Comparison of ENCODE assay signal across 11 cellular contexts in the genomic region with DNA sequence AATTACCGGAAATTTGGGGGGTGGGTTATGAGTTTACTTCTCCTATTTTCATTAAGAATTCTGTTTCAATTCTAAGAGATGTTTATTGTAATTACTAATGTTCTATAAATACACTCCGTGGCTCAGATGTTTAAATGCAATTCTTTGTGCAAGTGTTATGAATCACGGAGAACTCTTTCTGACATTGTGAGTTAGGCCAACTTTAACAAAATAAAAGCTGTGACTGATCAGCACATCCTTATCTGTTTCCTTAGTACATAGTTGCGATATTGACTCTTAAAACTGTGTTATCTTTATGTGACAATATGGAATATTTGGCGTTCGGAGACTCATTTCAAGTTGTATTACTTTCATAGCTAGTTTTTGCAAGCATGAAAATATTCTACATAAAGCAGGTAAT. TPM values are rescaled to one million over a fixed set of nuclear protein-coding genes. Genes with fewer than 3 reads are reported as not detected.
DNase-seq lines count a peak whose midpoint lies in the region; ATAC-seq and TF ChIP-seq lines count a peak whose summit lies in the region.
"Had no signal": no experiment of that assay in that cellular context is flagged by ENCODE, and none has a peak within 500 bp of the region (broad histone marks: within the 10 kb centered on the region; RNA-seq: fewer than 3 reads in every experiment).

No MANE protein-coding gene starts in this region.

- intact Hi-C loops in activated CD4-positive, alpha-beta T cell treated with anti-CD3 and anti-CD28 coated beads for 36 hours (cut with DNase I, micrococcal nuclease), result no loop called here

- peak overlapping the region; percentile 43 for H3K4me3 ChIP-seq in HEK293 (ENCODE audit: low read depth, low read length)
- H3K4me3 ChIP-seq in iPS-11a (ENCODE audit: low read depth, low read length), result peak overlapping the region; percentile 45
- H3K4me3 ChIP-seq: colonic mucosa had no signal

- DNase-seq in astrocyte of the hippocampus (ENCODE audit: low read depth, low spot score) (peak; percentile 8), progenitor cell of endocrine pancreas (ENCODE audit: low spot score, unreplicated experiment) (no peak)
- DNase-seq in activated CD4-positive, alpha-beta T cell treated with anti-CD3 and anti-CD28 coated beads for 36 hours, result no peak
- no peak for DNase-seq in activated CD4-positive, alpha-beta T cell treated with anti-CD3 and anti-CD28 coated beads for 4 hours
- no peak for DNase-seq in natural killer cell treated with Interleukin-12 subunit alpha and Interleukin-12 subunit beta and Interleukin-15 and Interleukin-18, amount 100 ng/mL, for 72 hours (ENCODE audit: low spot score)
- DNase-seq: colonic mucosa, NCI-H1105 had no signal

- H3K36me3 Mint-ChIP-seq in progenitor cell of endocrine pancreas (ENCODE audit: insufficient read depth), result no peaks in the 10 kb centered on the region
- no peaks in the 10 kb centered on the region for H3K36me3 Mint-ChIP-seq in activated CD4-positive, alpha-beta T cell treated with anti-CD3 and anti-CD28 coated beads for 36 hours (ENCODE audit: low read depth)
- H3K36me3 Mint-ChIP-seq in natural killer cell treated with Interleukin-12 subunit alpha and Interleukin-12 subunit beta and Interleukin-15 and Interleukin-18, amount 100 ng/mL, for 72 hours, result no peaks in the 10 kb centered on the region
- H3K36me3 Mint-ChIP-seq: CD14-positive monocyte had no signal

- peak overlapping the region; percentile 75 for H3K4me3 Mint-ChIP-seq in progenitor cell of endocrine pancreas (ENCODE audit: low read depth)
- H3K4me3 Mint-ChIP-seq in activated CD4-positive, alpha-beta T cell treated with anti-CD3 and anti-CD28 coated beads for 36 hours, result no peak overlapping the region
- no peak overlapping the region for H3K4me3 Mint-ChIP-seq in natural killer cell treated with Interleukin-12 subunit alpha and Interleukin-12 subunit beta and Interleukin-15 and Interleukin-18, amount 100 ng/mL, for 72 hours
- H3K4me3 Mint-ChIP-seq: CD14-positive monocyte had no signal

- TF ChIP-seq CTCF in HEK293 (tag by site-specific recombination; IDR thresholded peaks at IDR 0.05) (no peak), progenitor cell of endocrine pancreas (IDR thresholded peaks at IDR 0.05; ENCODE audit: unreplicated experiment) (no peak)

- CTCF ChIA-PET in HEK293 (lab: Yijun Ruan, JAX), result interaction anchor here (1.1 kb wide), 1 partner anchor 64 kb away, joined by 4 read pairs; no protein-coding TSS in a partner anchor
- CTCF ChIA-PET in activated CD4-positive, alpha-beta T cell treated with anti-CD3 and anti-CD28 coated beads for 36 hours (lab: Charles Lee), result no interaction called here

- H3K27me3 Mint-ChIP-seq in progenitor cell of endocrine pancreas, result peaks cover 4% of the 10 kb centered on the region
- no peaks in the 10 kb centered on the region for H3K27me3 Mint-ChIP-seq in activated CD4-positive, alpha-beta T cell treated with anti-CD3 and anti-CD28 coated beads for 36 hours
- H3K27me3 Mint-ChIP-seq in natural killer cell treated with Interleukin-12 subunit alpha and Interleukin-12 subunit beta and Interleukin-15 and Interleukin-18, amount 100 ng/mL, for 72 hours, result no peaks in the 10 kb centered on the region

- H3K27ac ChIP-seq in HEK293 (ENCODE audit: extremely low read depth, low read depth, low read length), result no peak overlapping the region
- H3K27ac ChIP-seq: colonic mucosa had no signal

- no peaks in the 10 kb centered on the region for H3K9me3 Mint-ChIP-seq in progenitor cell of endocrine pancreas (ENCODE audit: low read depth)
- H3K9me3 Mint-ChIP-seq in activated CD4-positive, alpha-beta T cell treated with anti-CD3 and anti-CD28 coated beads for 36 hours (ENCODE audit: low read depth), result no peaks in the 10 kb centered on the region
- H3K9me3 Mint-ChIP-seq in natural killer cell treated with Interleukin-12 subunit alpha and Interleukin-12 subunit beta and Interleukin-15 and Interleukin-18, amount 100 ng/mL, for 72 hours, result no peaks in the 10 kb centered on the region
- H3K9me3 Mint-ChIP-seq: CD14-positive monocyte had no signal

- POLR2A ChIA-PET in HEK293 (lab: Yijun Ruan, JAX), result no interaction called here
- POLR2A ChIA-PET in activated CD4-positive, alpha-beta T cell treated with anti-CD3 and anti-CD28 coated beads for 36 hours (lab: Charles Lee), result no interaction called here

- H3K36me3 ChIP-seq in HEK293 (ENCODE audit: control insufficient read depth in 2 of 2, insufficient read depth in 1 of 2, low read length in 2 of 2), result no peaks in the 10 kb centered on the region
- H3K36me3 ChIP-seq: colonic mucosa had no signal

- no peak for ATAC-seq in activated CD4-positive, alpha-beta T cell treated with anti-CD3 and anti-CD28 coated beads for 36 hours
- ATAC-seq in GM18502 (IDR thresholded peaks at IDR 0.05; ENCODE audit: poor library complexity, unreplicated experiment), result no peak
- ATAC-seq in natural killer cell treated with Interleukin-12 subunit alpha and Interleukin-12 subunit beta and Interleukin-15 and Interleukin-18, amount 100 ng/mL, for 72 hours, result no peak

- H3K27ac Mint-ChIP-seq in progenitor cell of endocrine pancreas, result no peak overlapping the region
- no peak overlapping the region for H3K27ac Mint-ChIP-seq in activated CD4-positive, alpha-beta T cell treated with anti-CD3 and anti-CD28 coated beads for 36 hours
- no peak overlapping the region for H3K27ac Mint-ChIP-seq in natural killer cell treated with Interleukin-12 subunit alpha and Interleukin-12 subunit beta and Interleukin-15 and Interleukin-18, amount 100 ng/mL, for 72 hours
- H3K27ac Mint-ChIP-seq: CD14-positive monocyte had no signal

- H3K4me1 Mint-ChIP-seq in progenitor cell of endocrine pancreas (ENCODE audit: low read depth), result peaks cover 16% of the 10 kb centered on the region
- H3K4me1 Mint-ChIP-seq in activated CD4-positive, alpha-beta T cell treated with anti-CD3 and anti-CD28 coated beads for 36 hours, result no peaks in the 10 kb centered on the region
- no peaks in the 10 kb centered on the region for H3K4me1 Mint-ChIP-seq in natural killer cell treated with Interleukin-12 subunit alpha and Interleukin-12 subunit beta and Interleukin-15 and Interleukin-18, amount 100 ng/mL, for 72 hours (ENCODE audit: low read depth in 2 of 2)
- H3K4me1 Mint-ChIP-seq: CD14-positive monocyte had no signal

- H3K4me1 ChIP-seq in HEK293 (ENCODE audit: control insufficient read depth, insufficient read depth, low read length), result no peaks in the 10 kb centered on the region
- H3K4me1 ChIP-seq: colonic mucosa had no signal

- H3K9me3 ChIP-seq in HEK293 (ENCODE audit: control insufficient read depth, insufficient read depth, low read depth, low read length), result no peaks in the 10 kb centered on the region
- H3K9me3 ChIP-seq: colonic mucosa had no signal

TF ChIP-seq in HEK293, 187 proteins besides CTCF, POLR2A, EP300 and RAD21 (continues in another document):
- TF ChIP-seq, protein P1, sequence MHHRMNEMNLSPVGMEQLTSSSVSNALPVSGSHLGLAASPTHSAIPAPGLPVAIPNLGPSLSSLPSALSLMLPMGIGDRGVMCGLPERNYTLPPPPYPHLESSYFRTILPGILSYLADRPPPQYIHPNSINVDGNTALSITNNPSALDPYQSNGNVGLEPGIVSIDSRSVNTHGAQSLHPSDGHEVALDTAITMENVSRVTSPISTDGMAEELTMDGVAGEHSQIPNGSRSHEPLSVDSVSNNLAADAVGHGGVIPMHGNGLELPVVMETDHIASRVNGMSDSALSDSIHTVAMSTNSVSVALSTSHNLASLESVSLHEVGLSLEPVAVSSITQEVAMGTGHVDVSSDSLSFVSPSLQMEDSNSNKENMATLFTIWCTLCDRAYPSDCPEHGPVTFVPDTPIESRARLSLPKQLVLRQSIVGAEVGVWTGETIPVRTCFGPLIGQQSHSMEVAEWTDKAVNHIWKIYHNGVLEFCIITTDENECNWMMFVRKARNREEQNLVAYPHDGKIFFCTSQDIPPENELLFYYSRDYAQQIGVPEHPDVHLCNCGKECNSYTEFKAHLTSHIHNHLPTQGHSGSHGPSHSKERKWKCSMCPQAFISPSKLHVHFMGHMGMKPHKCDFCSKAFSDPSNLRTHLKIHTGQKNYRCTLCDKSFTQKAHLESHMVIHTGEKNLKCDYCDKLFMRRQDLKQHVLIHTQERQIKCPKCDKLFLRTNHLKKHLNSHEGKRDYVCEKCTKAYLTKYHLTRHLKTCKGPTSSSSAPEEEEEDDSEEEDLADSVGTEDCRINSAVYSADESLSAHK (tag by site-specific recombination; IDR thresholded peaks at IDR 0.05), result no peak
- no peak for TF ChIP-seq KLF7 (tag by site-specific recombination; IDR thresholded peaks at IDR 0.05; ENCODE audit: borderline replicate concordance)
- no peak for TF ChIP-seq ZNF621 (tag by site-specific recombination; IDR thresholded peaks at IDR 0.05)
- TF ChIP-seq HOXA7 (CRISPR knock-in tag; IDR thresholded peaks at IDR 0.05; ENCODE audit: borderline replicate concordance), result no peak
- no peak for TF ChIP-seq ZNF514 (tag by site-specific recombination; IDR thresholded peaks at IDR 0.05)
- no peak for TF ChIP-seq ZNF248 (tag by site-specific recombination; IDR thresholded peaks at IDR 0.05)
- TF ChIP-seq, protein P2, sequence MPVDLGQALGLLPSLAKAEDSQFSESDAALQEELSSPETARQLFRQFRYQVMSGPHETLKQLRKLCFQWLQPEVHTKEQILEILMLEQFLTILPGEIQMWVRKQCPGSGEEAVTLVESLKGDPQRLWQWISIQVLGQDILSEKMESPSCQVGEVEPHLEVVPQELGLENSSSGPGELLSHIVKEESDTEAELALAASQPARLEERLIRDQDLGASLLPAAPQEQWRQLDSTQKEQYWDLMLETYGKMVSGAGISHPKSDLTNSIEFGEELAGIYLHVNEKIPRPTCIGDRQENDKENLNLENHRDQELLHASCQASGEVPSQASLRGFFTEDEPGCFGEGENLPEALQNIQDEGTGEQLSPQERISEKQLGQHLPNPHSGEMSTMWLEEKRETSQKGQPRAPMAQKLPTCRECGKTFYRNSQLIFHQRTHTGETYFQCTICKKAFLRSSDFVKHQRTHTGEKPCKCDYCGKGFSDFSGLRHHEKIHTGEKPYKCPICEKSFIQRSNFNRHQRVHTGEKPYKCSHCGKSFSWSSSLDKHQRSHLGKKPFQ (tag by site-specific recombination; IDR thresholded peaks at IDR 0.05), result no peak
- TF ChIP-seq GLI4 (tag by site-specific recombination; IDR thresholded peaks at IDR 0.05), result no peak
- no peak for TF ChIP-seq ZNF239 (tag by site-specific recombination; IDR thresholded peaks at IDR 0.05)
- TF ChIP-seq SCRT2 (tag by site-specific recombination; IDR thresholded peaks at IDR 0.05), result no peak
- TF ChIP-seq ZNF510 (tag by site-specific recombination; IDR thresholded peaks at IDR 0.05; ENCODE audit: insufficient replicate concordance), result no peak
- TF ChIP-seq TCF7L2 (IDR thresholded peaks at IDR 0.05; ENCODE audit: borderline replicate concordance, low read depth, low read length), result no peak

RNA-seq across cellular contexts. Expression of a gene that starts 0.9 kb away (rescaled TPM):
- total RNA-seq in progenitor cell of endocrine pancreas, result 0.74 and 1.0 TPM in 2 replicates
- total RNA-seq in activated CD4-positive, alpha-beta T cell treated with anti-CD3 and anti-CD28 coated beads for 36 hours, result not detected
- total RNA-seq in natural killer cell treated with Interleukin-12 subunit alpha and Interleukin-12 subunit beta and Interleukin-15 and Interleukin-18, amount 100 ng/mL, for 72 hours, result not detected
